27 cellular contexts compared by ENCODE assay signal in genomic region chr2:144682248-144682647, GRCh38.
DNase-seq lines count a peak whose midpoint lies in the region; ATAC-seq, FAIRE-seq and TF ChIP-seq lines count a peak whose summit lies in the region.
"Had no signal": no experiment of that assay in that cellular context is flagged by ENCODE, and none has a peak within 500 bp of the region (broad histone marks: within the 10 kb centered on the region; RNA-seq: fewer than 3 reads in every experiment).

No MANE protein-coding gene starts in this region.

- no peak for TF ChIP-seq POLR2A in K562 (conservative IDR thresholded peaks at IDR 0.05)

- no peaks in the 10 kb centered on the region for H3K9me3 ChIP-seq in K562 (replicated peaks; ENCODE audit: control insufficient read depth, insufficient read depth, low read depth, low read length)
- H3K9me3 ChIP-seq in smooth muscle cell (replicated peaks; ENCODE audit: low read depth), result no peaks in the 10 kb centered on the region
- H3K9me3 ChIP-seq: A549, adrenal gland, gastroesophageal sphincter had no signal

- H3K27me3 ChIP-seq in K562 (ENCODE audit: control insufficient read depth in 2 of 2, insufficient read depth in 2 of 2, low read length in 2 of 2) (no peaks in the 10 kb centered on the region), smooth muscle cell (ENCODE audit: low read depth) (no peaks in the 10 kb centered on the region)
- H3K27me3 ChIP-seq: adrenal gland, gastroesophageal sphincter had no signal

- ATAC-seq in K562, result peak; percentile 99
- ATAC-seq in GM18520 (IDR thresholded peaks at IDR 0.05; ENCODE audit: unreplicated experiment), result no peak
- ATAC-seq: A549; gastroesophageal sphincter; GM12878; HCT116; stimulated activated naive CD8-positive, alpha-beta T cell treated with anti-CD3 and anti-CD28 coated beads, Interleukin-15, amount 100 ng/mL, for 72 hours had no signal

- H3K4me3 ChIP-seq in K562 (no peak overlapping the region), smooth muscle cell (no peak overlapping the region)
- H3K4me3 ChIP-seq: A549, adrenal gland, gastroesophageal sphincter, GM12878 had no signal

- H4K20me1 ChIP-seq in K562 (replicated peaks; ENCODE audit: control insufficient read depth, insufficient read depth, low read length), result no peaks in the 10 kb centered on the region
- no peaks in the 10 kb centered on the region for H4K20me1 ChIP-seq in smooth muscle cell (ENCODE audit: low read depth)

- no peak for TF ChIP-seq EP300 in K562 (IDR thresholded peaks at IDR 0.05; ENCODE audit: low read length)

- no peaks in the 10 kb centered on the region for H3K27me3 Mint-ChIP-seq in nephron progenitor cell (ENCODE audit: low read depth, poor library complexity)

- no peaks in the 10 kb centered on the region for H3K36me3 ChIP-seq in K562 (ENCODE audit: control insufficient read depth, insufficient read depth, low read length)
- no peaks in the 10 kb centered on the region for H3K36me3 ChIP-seq in smooth muscle cell (ENCODE audit: low read depth)
- H3K36me3 ChIP-seq: adrenal gland, gastroesophageal sphincter had no signal

- peak in 1 of 2 experiments; percentile 5; a peak in 1 of 4 replicates for TF ChIP-seq RAD21 in K562 (CRISPR knock-in tag; conservative IDR thresholded peaks at IDR 0.05 in 1 of 2, IDR thresholded peaks at IDR 0.05 in 1 of 2)

- CTCF ChIA-PET in K562 (lab: Yijun Ruan, JAX; ENCODE audit: low intra/inter-chr PET ratio), result no interaction called here

- TF ChIP-seq CTCF in K562 (IDR thresholded peaks at IDR 0.05 in 2 of 3, conservative IDR thresholded peaks at IDR 0.05 in 1 of 3; ENCODE audit: insufficient read depth in 2 of 3, low read depth in 1 of 3, low read length in 3 of 3) (no peak; a peak in 1 of 6 replicates), smooth muscle cell (IDR thresholded peaks at IDR 0.05; ENCODE audit: borderline replicate concordance, insufficient read depth, poor library complexity, severe bottlenecking) (no peak), nephron progenitor cell (IDR thresholded peaks at IDR 0.05) (no peak)

- H3K9me1 ChIP-seq in K562 (ENCODE audit: control insufficient read depth, insufficient read depth, low read length), result no peaks in the 10 kb centered on the region

- H2AFZ ChIP-seq in K562 (ENCODE audit: low read depth, low read length), result peak overlapping the region; percentile 78
- no peak overlapping the region for H2AFZ ChIP-seq in smooth muscle cell (ENCODE audit: low read depth)

- 3% methylated on average over 4 of the region's 4 CpGs for WGBS in K562 (ENCODE audit: insufficient coverage, low coverage, missing lambda C conversion rate)
- WGBS in smooth muscle cell (ENCODE audit: low lambda C conversion rate), result 77% methylated on average over 4 of the region's 4 CpGs

- no peaks in the 10 kb centered on the region for H3F3A ChIP-seq in smooth muscle cell (ENCODE audit: low read depth)

- H3K4me3 Mint-ChIP-seq in nephron progenitor cell, result no peak overlapping the region
- H3K4me3 Mint-ChIP-seq: activated CD4-positive, alpha-beta T cell treated with anti-CD3 and anti-CD28 coated beads, Interleukin-2, amount 10 ng/mL, durations not matched to agents 24 days and 14 days; mesothelial cell of epicardium; stimulated activated naive CD8-positive, alpha-beta T cell treated with anti-CD3 and anti-CD28 coated beads, Interleukin-15, amount 100 ng/mL, for 72 hours had no signal

- peaks cover 0 to 23% of the 10 kb centered on the region in 2 experiments; a peak in 3 of 5 replicates for H3K4me1 ChIP-seq in K562 (replicated peaks in 1 of 2; ENCODE audit: control insufficient read depth in 2 of 2, insufficient read depth in 2 of 2, low read length in 2 of 2)
- H3K4me1 ChIP-seq in smooth muscle cell (ENCODE audit: low read depth), result no peaks in the 10 kb centered on the region
- H3K4me1 ChIP-seq: A549, adrenal gland had no signal

- peak overlapping the region; percentile 55; the same call in 2 of the 3 replicates for H3K27ac ChIP-seq in K562 (ENCODE audit: extremely low read depth, low read depth, low read length)
- peak overlapping the region; percentile 16 for H3K27ac ChIP-seq in smooth muscle cell (ENCODE audit: low read depth)
- H3K27ac ChIP-seq: A549, adrenal gland, C4-2B, gastroesophageal sphincter had no signal

- POLR2A ChIA-PET in K562 (lab: Yijun Ruan, JAX), result interaction anchor here (1.0 to 1.6 kb wide), 3 partner anchors 14 to 179 kb away, joined by 3 to 4 read pairs (median 4); no protein-coding TSS in a partner anchor

- no TSS peak for BruUV-seq in K562 (replicated peaks; lab: Mats Ljungman, UMichigan)

- H3K9ac ChIP-seq in K562 (ENCODE audit: insufficient read depth in 1 of 2, low read depth in 2 of 2, low read length in 2 of 2), result peak overlapping the region in 1 of 2 experiments; percentile 28; a peak in 1 of 4 replicates
- H3K9ac ChIP-seq in smooth muscle cell (ENCODE audit: low read depth), result no peak overlapping the region

- peaks cover 5% of the 10 kb centered on the region for H3K4me1 Mint-ChIP-seq in nephron progenitor cell
- H3K4me1 Mint-ChIP-seq: activated CD4-positive, alpha-beta T cell treated with anti-CD3 and anti-CD28 coated beads, Interleukin-2, amount 10 ng/mL, durations not matched to agents 24 days and 14 days; stimulated activated naive CD8-positive, alpha-beta T cell treated with anti-CD3 and anti-CD28 coated beads, Interleukin-15, amount 100 ng/mL, for 72 hours had no signal

- no peaks in the 10 kb centered on the region for H3K36me3 Mint-ChIP-seq in nephron progenitor cell (ENCODE audit: low read depth)
- H3K36me3 Mint-ChIP-seq: mesothelial cell of epicardium had no signal

- no peaks in the 10 kb centered on the region for H3K9me3 Mint-ChIP-seq in nephron progenitor cell
- H3K9me3 Mint-ChIP-seq: activated CD4-positive, alpha-beta T cell treated with anti-CD3 and anti-CD28 coated beads, Interleukin-2, amount 10 ng/mL, durations not matched to agents 24 days and 14 days; mesothelial cell of epicardium; stimulated activated naive CD8-positive, alpha-beta T cell treated with anti-CD3 and anti-CD28 coated beads, Interleukin-15, amount 100 ng/mL, for 72 hours had no signal

- in situ Hi-C loops in K562 (cut with MboI), result no loop called here

- H3K4me2 ChIP-seq in K562 (ENCODE audit: insufficient read depth, low read length) (peak overlapping the region; percentile 44; the same call in 1 of the 2 replicates), smooth muscle cell (no peak overlapping the region)
- H3K4me2 ChIP-seq: A549 had no signal

- H3K27ac Mint-ChIP-seq in nephron progenitor cell, result no peak overlapping the region
- H3K27ac Mint-ChIP-seq: activated CD4-positive, alpha-beta T cell treated with anti-CD3 and anti-CD28 coated beads, Interleukin-2, amount 10 ng/mL, durations not matched to agents 24 days and 14 days; mesothelial cell of epicardium; stimulated activated naive CD8-positive, alpha-beta T cell treated with anti-CD3 and anti-CD28 coated beads, Interleukin-15, amount 100 ng/mL, for 72 hours had no signal

- intact Hi-C loops in K562 (cut with micrococcal nuclease), result loop anchor here (5.0 kb wide), 1 partner anchor 85 kb away; no protein-coding TSS in a partner anchor

- FAIRE-seq in K562 (lab: Jason Lieb, UNC), result peak; percentile 93
- FAIRE-seq: A549, GM12878 had no signal

- DNase-seq in SIG-M5 treated with dmso at 0.1 percent for 504 hours (lab: John Stamatoyannopoulos, UW; ENCODE audit: unreplicated experiment) (peak; percentile 50), SIG-M5 (lab: John Stamatoyannopoulos, UW) (no peak), NCI-H526 treated with DMSO at 0.1 percent for 48 hours (lab: John Stamatoyannopoulos, UW) (peak; percentile 75), K562 (ENCODE audit: extremely low read depth in 1 of 4, low spot score in 3 of 4) (peak; percentile 30 to 87 (median 60)), smooth muscle cell (lab: John Stamatoyannopoulos, UW; ENCODE audit: unreplicated experiment) (no peak), NCI-H510A (lab: John Stamatoyannopoulos, UW) (no peak), nephron progenitor cell (no peak)
- DNase-seq: activated CD4-positive, alpha-beta T cell treated with anti-CD3 and anti-CD28 coated beads, Interleukin-2, amount 10 ng/mL, durations not matched to agents 24 days and 14 days; activated effector memory CD4-positive, alpha-beta T cell treated with anti-CD3 and anti-CD28 coated beads, Interleukin-2, amount 50 U/mL, for 16 hours; adrenal gland; dermis blood vessel endothelial cell; DMS153; GF-D8; kidney glomerular epithelial cell; NCI-H2081; NCI-H510A treated with DMSO at 0.1 percent for 48 hours; posterior cingulate gyrus; RPMI8226; stimulated activated CD4-positive, alpha-beta T cell treated with anti-CD3 and anti-CD28 coated beads, Interleukin-2, amount 100 ng/mL, for 48 hours; stimulated activated naive CD8-positive, alpha-beta T cell treated with anti-CD3 and anti-CD28 coated beads, Interleukin-15, amount 100 ng/mL, for 72 hours had no signal

- H3K79me2 ChIP-seq in K562 (ENCODE audit: control insufficient read depth, insufficient read depth, low read length), result no peaks in the 10 kb centered on the region
- H3K79me2 ChIP-seq in smooth muscle cell (ENCODE audit: low read depth), result no peaks in the 10 kb centered on the region

TF ChIP-seq in K562, 482 proteins besides CTCF, POLR2A, EP300 and RAD21 (continues in another document):
- TF ChIP-seq ZNF354B (CRISPR knock-in tag; IDR thresholded peaks at IDR 0.05) (no peak), KAT8 (IDR thresholded peaks at IDR 0.05; ENCODE audit: low read depth) (no peak), ZNF707 (CRISPR knock-in tag; conservative IDR thresholded peaks at IDR 0.05) (no peak), ZNF408 (CRISPR knock-in tag; IDR thresholded peaks at IDR 0.05; ENCODE audit: low read depth) (no peak), CTCFL (IDR thresholded peaks at IDR 0.05; ENCODE audit: borderline replicate concordance, insufficient read depth, low read depth, low read length, poor library complexity, severe bottlenecking) (no peak), RBM17 (IDR thresholded peaks at IDR 0.05; ENCODE audit: borderline replicate concordance, low read depth, low read length) (no peak), ZNF232 (CRISPR knock-in tag; IDR thresholded peaks at IDR 0.05) (no peak), XRCC4 (IDR thresholded peaks at IDR 0.05; ENCODE audit: extremely low read depth, insufficient read depth, insufficient read length) (no peak), CREM (IDR thresholded peaks at IDR 0.05; ENCODE audit: low read depth) (no peak)

Comparison
In these comparisons a context has a peak if more than half of its experiments do, and no peak if none do; other contexts are left out.
1. DNase-seq: peak in SIG-M5 treated with dmso at 0.1 percent for 504 hours (single experiment), NCI-H526 treated with DMSO at 0.1 percent for 48 hours (single experiment) and K562 (4 of 4); none in SIG-M5 (single experiment), smooth muscle cell (single experiment), NCI-H510A (single experiment) and nephron progenitor cell (single experiment).